27 cellular contexts compared by ENCODE assay signal in the genomic region with DNA sequence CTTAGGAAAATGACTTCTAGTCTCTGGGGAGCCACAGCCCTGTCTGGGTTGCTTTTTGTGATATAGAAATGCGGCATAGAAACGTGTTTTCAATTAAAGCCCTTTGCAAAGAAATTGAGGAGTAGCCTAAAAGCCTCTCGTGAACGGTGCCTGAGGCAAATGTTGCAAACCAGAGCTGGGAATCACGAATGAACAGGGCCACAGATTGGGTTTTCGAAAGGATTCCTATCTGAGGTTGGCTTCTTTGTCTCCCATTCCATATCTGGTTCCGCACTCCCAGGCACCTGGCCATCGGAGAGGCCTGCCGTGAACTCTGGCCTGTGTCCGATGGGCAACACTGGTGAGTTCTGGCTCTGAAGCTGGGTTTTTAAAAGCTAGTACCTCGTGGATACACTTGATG.
"Had no signal": no experiment of that assay in that cellular context is flagged by ENCODE, and none has a peak within 500 bp of the region (broad histone marks: within the 10 kb centered on the region; RNA-seq: fewer than 3 reads in every experiment).

No MANE protein-coding gene starts in this region.

- H3K9ac ChIP-seq: KMS-11 had no signal

- H3K4me1 ChIP-seq: body of pancreas, breast epithelium, Peyer's patch had no signal

- H3K27me3 ChIP-seq: adrenal gland, body of pancreas, breast epithelium, Peyer's patch, SJSA1 had no signal

- H3K27ac ChIP-seq: adrenal gland, body of pancreas, breast epithelium, KMS-11, Peyer's patch, SJSA1 had no signal

- H3K4me3 ChIP-seq: adrenal gland, body of pancreas, breast epithelium, Peyer's patch, SJSA1 had no signal

- DNase-seq: activated CD4-positive, alpha-beta T cell treated with anti-CD3 and anti-CD28 coated beads, Interleukin-2, amount 10 ng/mL, durations not matched to agents 24 days and 14 days; activated CD4-positive, alpha-beta T cell treated with anti-CD3 and anti-CD28 coated beads, Interleukin-2, amount 50 U/mL, for 48 hours; activated CD8-positive, alpha-beta T cell treated with anti-CD3 and anti-CD28 coated beads, Interleukin-2, amount 10 ng/mL, durations not matched to agents 7 days and 5 days; activated gamma-delta T cell treated with Interleukin-2 at 50 U/mL for 16 hours; activated naive CD4-positive, alpha-beta T cell treated with anti-CD3 and anti-CD28 coated beads for 36 hours; activated T-cell treated with anti-CD3 and anti-CD28 coated beads, Interleukin-2, amount 50 U/mL, for 24 hours; adrenal gland; body of pancreas; MM.1S; MV-4-11; NCI-H1092; NCI-H1436 treated with DMSO at 0.1 percent for 48 hours; NCI-H1694 treated with DMSO at 0.1 percent for 48 hours; NCI-H2029; NCI-H2107; NCI-H226; NCI-H446 treated with DMSO at 0.1 percent for 48 hours; NCI-H524; Peyer's patch; RPMI8226; SHP77 treated with DMSO at 0.1 percent for 48 hours had no signal

- H3K36me3 ChIP-seq: adrenal gland, breast epithelium had no signal

- H3K9me3 ChIP-seq: adrenal gland, body of pancreas, breast epithelium, Peyer's patch, SJSA1 had no signal

- H3K4me2 ChIP-seq: KMS-11 had no signal

- FAIRE-seq: astrocyte, TTC549 had no signal

- ATAC-seq: activated CD8-positive, alpha-beta T cell treated with anti-CD3 and anti-CD28 coated beads, Interleukin-2, amount 10 ng/mL, durations not matched to agents 7 days and 5 days; activated naive CD4-positive, alpha-beta T cell treated with anti-CD3 and anti-CD28 coated beads, Interleukin-2, amount 50 U/mL, for 72 hours; body of pancreas had no signal
